ENCODE assay signal across 15 cellular contexts in the genomic region with DNA sequence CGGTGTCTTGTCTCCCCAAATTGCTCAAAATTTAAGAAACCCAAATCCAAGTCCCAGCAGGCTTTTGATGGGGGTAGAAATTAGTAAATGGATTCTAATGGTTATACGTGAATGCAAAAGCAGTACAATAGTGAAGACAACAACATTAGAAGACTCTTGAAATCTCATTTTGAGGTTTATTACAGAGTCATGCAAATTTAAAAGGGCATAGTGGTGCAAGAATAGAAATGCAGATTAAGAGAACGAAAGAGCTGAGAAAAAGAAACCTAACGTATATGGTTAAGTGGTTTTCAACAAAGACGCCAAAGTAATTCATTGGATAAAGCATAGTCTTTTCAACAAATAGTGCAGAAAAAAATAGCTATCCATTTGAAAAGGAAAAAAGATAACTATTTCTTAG. TPM values are rescaled to one million over a fixed set of nuclear protein-coding genes. Genes with fewer than 3 reads are reported as not detected.
A peak's percentile ranks its signal among the peaks of the same experiment; 100 is the strongest.
DNase-seq lines count a peak whose midpoint lies in the region; ATAC-seq and TF ChIP-seq lines count a peak whose summit lies in the region.
"Had no signal": no experiment of that assay in that cellular context is flagged by ENCODE, and none has a peak within 500 bp of the region (broad histone marks: within the 10 kb centered on the region; RNA-seq: fewer than 3 reads in every experiment).

No MANE protein-coding gene starts in this region.

- POLR2A ChIA-PET in activated CD4-positive, alpha-beta T cell treated with anti-CD3 and anti-CD28 coated beads, Interleukin-2, amount 10 ng/mL, durations not matched to agents 7 days and 5 days (lab: Charles Lee), result no interaction called here

- no peaks in the 10 kb centered on the region for H3K9me3 Mint-ChIP-seq in activated CD4-positive, alpha-beta T cell treated with anti-CD3 and anti-CD28 coated beads, Interleukin-2, amount 10 ng/mL, durations not matched to agents 7 days and 5 days
- peaks cover under 1% of the 10 kb centered on the region for H3K9me3 Mint-ChIP-seq in progenitor cell of endocrine pancreas (ENCODE audit: low read depth)
- H3K9me3 Mint-ChIP-seq: activated naive CD4-positive, alpha-beta T cell treated with anti-CD3 and anti-CD28 coated beads, Interleukin-2, amount 50 U/mL, for 72 hours had no signal

- H3K4me3 ChIP-seq in Jurkat, Clone E6-1 (ENCODE audit: low read length), result no peak overlapping the region
- H3K4me3 ChIP-seq: heart right ventricle had no signal

- H3K4me1 Mint-ChIP-seq in activated CD4-positive, alpha-beta T cell treated with anti-CD3 and anti-CD28 coated beads, Interleukin-2, amount 10 ng/mL, durations not matched to agents 7 days and 5 days, result peaks cover 16% of the 10 kb centered on the region
- H3K4me1 Mint-ChIP-seq in progenitor cell of endocrine pancreas (ENCODE audit: low read depth), result no peaks in the 10 kb centered on the region

- ATAC-seq in HG02623 (IDR thresholded peaks at IDR 0.05; ENCODE audit: unreplicated experiment), result peak; percentile 70
- ATAC-seq in stimulated activated naive CD8-positive, alpha-beta T cell treated with anti-CD3 and anti-CD28 coated beads, Interleukin-15, Interleukin-2, amounts not matched to agents 100 U/mL and 50 U/mL, for 24 hours, result peak; percentile 46
- ATAC-seq: activated naive CD4-positive, alpha-beta T cell treated with anti-CD3 and anti-CD28 coated beads, Interleukin-2, amount 50 U/mL, for 72 hours; heart right ventricle; Panc1; right cardiac atrium had no signal

- peak overlapping the region; percentile 47 for H3K4me3 Mint-ChIP-seq in activated CD4-positive, alpha-beta T cell treated with anti-CD3 and anti-CD28 coated beads, Interleukin-2, amount 10 ng/mL, durations not matched to agents 7 days and 5 days
- no peak overlapping the region for H3K4me3 Mint-ChIP-seq in progenitor cell of endocrine pancreas (ENCODE audit: low read depth)

- H3K36me3 Mint-ChIP-seq in activated CD4-positive, alpha-beta T cell treated with anti-CD3 and anti-CD28 coated beads, Interleukin-2, amount 10 ng/mL, durations not matched to agents 7 days and 5 days (ENCODE audit: low read depth), result no peaks in the 10 kb centered on the region
- no peaks in the 10 kb centered on the region for H3K36me3 Mint-ChIP-seq in progenitor cell of endocrine pancreas (ENCODE audit: insufficient read depth)

- no peak for DNase-seq in activated CD4-positive, alpha-beta T cell treated with anti-CD3 and anti-CD28 coated beads, Interleukin-2, amount 10 ng/mL, durations not matched to agents 7 days and 5 days
- DNase-seq in activated CD4-positive, alpha-beta T cell treated with anti-CD3 and anti-CD28 coated beads for 48 hours, result no peak
- DNase-seq in Jurkat, Clone E6-1 (ENCODE audit: low read depth, low spot score), result peak; percentile 67
- DNase-seq in stimulated activated naive CD8-positive, alpha-beta T cell treated with anti-CD3 and anti-CD28 coated beads, Interleukin-15, Interleukin-2, amounts not matched to agents 100 U/mL and 50 U/mL, for 24 hours, result no peak
- DNase-seq in amygdala (lab: John Stamatoyannopoulos, UW), result no peak
- DNase-seq in progenitor cell of endocrine pancreas (ENCODE audit: low spot score, unreplicated experiment), result no peak
- no peak for DNase-seq in germinal center (ENCODE audit: low spot score)
- DNase-seq: dermis blood vessel endothelial cell, heart right ventricle, mesendoderm, NCI-H2029 treated with DMSO at 0.1 percent for 48 hours, right cardiac atrium had no signal

- H3K27ac Mint-ChIP-seq in activated CD4-positive, alpha-beta T cell treated with anti-CD3 and anti-CD28 coated beads, Interleukin-2, amount 10 ng/mL, durations not matched to agents 7 days and 5 days, result peak overlapping the region; percentile 87
- no peak overlapping the region for H3K27ac Mint-ChIP-seq in progenitor cell of endocrine pancreas
- H3K27ac Mint-ChIP-seq: activated naive CD4-positive, alpha-beta T cell treated with anti-CD3 and anti-CD28 coated beads, Interleukin-2, amount 50 U/mL, for 72 hours had no signal

- H3K27me3 Mint-ChIP-seq in activated CD4-positive, alpha-beta T cell treated with anti-CD3 and anti-CD28 coated beads, Interleukin-2, amount 10 ng/mL, durations not matched to agents 7 days and 5 days, result peaks cover 24% of the 10 kb centered on the region
- H3K27me3 Mint-ChIP-seq in progenitor cell of endocrine pancreas, result peaks cover 3% of the 10 kb centered on the region

- CTCF ChIA-PET in activated CD4-positive, alpha-beta T cell treated with anti-CD3 and anti-CD28 coated beads, Interleukin-2, amount 10 ng/mL, durations not matched to agents 7 days and 5 days (lab: Charles Lee), result interaction anchor here (0.6 to 1.7 kb wide), 2 partner anchors 13 to 31 kb away, joined by 3 to 8 read pairs; no protein-coding TSS in a partner anchor

- no peak for TF ChIP-seq CTCF in progenitor cell of endocrine pancreas (IDR thresholded peaks at IDR 0.05; ENCODE audit: unreplicated experiment)

RNA-seq across cellular contexts. Expression of a gene that starts 33.2 kb away (rescaled TPM):
- total RNA-seq in activated CD4-positive, alpha-beta T cell treated with anti-CD3 and anti-CD28 coated beads, Interleukin-2, amount 10 ng/mL, durations not matched to agents 7 days and 5 days, result 100 to 1,000 TPM; 125 to 139 TPM
- polyA plus RNA-seq in Jurkat, Clone E6-1 (2012; ENCODE audit: insufficient read depth, insufficient read length), result 139 TPM
- 109 and 118 TPM in 2 replicates for total RNA-seq in progenitor cell of endocrine pancreas

RNA-seq across cellular contexts. Expression of a gene that starts 39.4 kb away (rescaled TPM):
- 10 to 100 TPM; 91.6 to 96.2 TPM for total RNA-seq in activated CD4-positive, alpha-beta T cell treated with anti-CD3 and anti-CD28 coated beads, Interleukin-2, amount 10 ng/mL, durations not matched to agents 7 days and 5 days
- polyA plus RNA-seq in Jurkat, Clone E6-1 (2012; ENCODE audit: insufficient read depth, insufficient read length), result 69.0 TPM
- 89.6 and 96.0 TPM in 2 replicates for total RNA-seq in progenitor cell of endocrine pancreas

RNA-seq across cellular contexts. Expression of a gene that starts 54.1 kb away (rescaled TPM):
- 10 to 100 TPM; 44.1 to 51.4 TPM for total RNA-seq in activated CD4-positive, alpha-beta T cell treated with anti-CD3 and anti-CD28 coated beads, Interleukin-2, amount 10 ng/mL, durations not matched to agents 7 days and 5 days
- polyA plus RNA-seq in Jurkat, Clone E6-1 (2012; ENCODE audit: insufficient read depth, insufficient read length), result 20.6 TPM
- 13.5 and 16.0 TPM in 2 replicates for total RNA-seq in progenitor cell of endocrine pancreas

RNA-seq across cellular contexts. Expression of a gene that starts 54.4 kb away (rescaled TPM):
- under 1 TPM; 0.50 to 0.56 TPM for total RNA-seq in activated CD4-positive, alpha-beta T cell treated with anti-CD3 and anti-CD28 coated beads, Interleukin-2, amount 10 ng/mL, durations not matched to agents 7 days and 5 days
- polyA plus RNA-seq in Jurkat, Clone E6-1 (2012; ENCODE audit: insufficient read depth, insufficient read length), result 2.2 TPM
- total RNA-seq in progenitor cell of endocrine pancreas, result 1.5 and 1.7 TPM in 2 replicates
